11 cellular contexts compared by ENCODE assay signal in genomic region chr7:87316846-87317545, GRCh38.
DNase-seq lines count a peak whose midpoint lies in the region; ATAC-seq and TF ChIP-seq lines count a peak whose summit lies in the region.
"Had no signal": no experiment of that assay in that cellular context is flagged by ENCODE, and none has a peak within 500 bp of the region (broad histone marks: within the 10 kb centered on the region; RNA-seq: fewer than 3 reads in every experiment).

No MANE protein-coding gene starts in this region.

- TF ChIP-seq CTCF in 22Rv1 (IDR thresholded peaks at IDR 0.05) (no peak), VCaP (conservative IDR thresholded peaks at IDR 0.05) (no peak), foreskin fibroblast (IDR thresholded peaks at IDR 0.05; ENCODE audit: low read depth, low read length) (no peak)

- ATAC-seq in GM19467 (IDR thresholded peaks at IDR 0.05; ENCODE audit: unreplicated experiment) = peak; percentile 14
- no peak for ATAC-seq in HG03521 (IDR thresholded peaks at IDR 0.05; ENCODE audit: unreplicated experiment)
- ATAC-seq in activated naive CD8-positive, alpha-beta T cell treated with anti-CD3 and anti-CD28 coated beads, Interleukin-2, amount 50 U/mL, for 24 hours = no peak

- no peak overlapping the region for H3K4me3 ChIP-seq in foreskin fibroblast (ENCODE audit: low read depth in 1 of 2, low read length in 2 of 2)

- peak; percentile 83 to 89 for DNase-seq in foreskin fibroblast
- no peak for DNase-seq in NCI-H146 (lab: John Stamatoyannopoulos, UW)
- no peak for DNase-seq in HK-2 (ENCODE audit: unreplicated experiment)
- no peak for DNase-seq in activated naive CD8-positive, alpha-beta T cell treated with anti-CD3 and anti-CD28 coated beads, Interleukin-2, amount 50 U/mL, for 24 hours
- DNase-seq: kidney, SHP77 had no signal

- no peaks in the 10 kb centered on the region for H3K9me3 Mint-ChIP-seq in activated naive CD8-positive, alpha-beta T cell treated with anti-CD3 and anti-CD28 coated beads, Interleukin-2, amount 50 U/mL, for 24 hours
- H3K9me3 Mint-ChIP-seq: stimulated activated naive CD8-positive, alpha-beta T cell treated with anti-CD3 and anti-CD28 coated beads, Interleukin-15, amount 100 ng/mL, for 72 hours had no signal

- peaks cover 17% of the 10 kb centered on the region for H3K4me1 Mint-ChIP-seq in activated naive CD8-positive, alpha-beta T cell treated with anti-CD3 and anti-CD28 coated beads, Interleukin-2, amount 50 U/mL, for 24 hours

- no peak overlapping the region for H3K4me3 Mint-ChIP-seq in activated naive CD8-positive, alpha-beta T cell treated with anti-CD3 and anti-CD28 coated beads, Interleukin-2, amount 50 U/mL, for 24 hours

- H3K27ac ChIP-seq in 22Rv1 (peak overlapping the region; percentile 92), VCaP (peak overlapping the region; percentile 2)

- H3K27me3 Mint-ChIP-seq in activated naive CD8-positive, alpha-beta T cell treated with anti-CD3 and anti-CD28 coated beads, Interleukin-2, amount 50 U/mL, for 24 hours = no peaks in the 10 kb centered on the region
- H3K27me3 Mint-ChIP-seq: stimulated activated naive CD8-positive, alpha-beta T cell treated with anti-CD3 and anti-CD28 coated beads, Interleukin-15, amount 100 ng/mL, for 72 hours had no signal

- no peak overlapping the region for H3K27ac Mint-ChIP-seq in activated naive CD8-positive, alpha-beta T cell treated with anti-CD3 and anti-CD28 coated beads, Interleukin-2, amount 50 U/mL, for 24 hours

- peaks cover 2% of the 10 kb centered on the region for H3K36me3 Mint-ChIP-seq in activated naive CD8-positive, alpha-beta T cell treated with anti-CD3 and anti-CD28 coated beads, Interleukin-2, amount 50 U/mL, for 24 hours (ENCODE audit: low read depth)

Comparison
In these comparisons a context has a peak if more than half of its experiments do, and no peak if none do; other contexts are left out.
1. DNase-seq: peak in foreskin fibroblast (2 of 2); none in NCI-H146 (single experiment), HK-2 (single experiment) and activated naive CD8-positive, alpha-beta T cell treated with anti-CD3 and anti-CD28 coated beads, Interleukin-2, amount 50 U/mL, for 24 hours (single experiment).